Comparison of ENCODE assay signal across 2 cellular contexts in the genomic region with DNA sequence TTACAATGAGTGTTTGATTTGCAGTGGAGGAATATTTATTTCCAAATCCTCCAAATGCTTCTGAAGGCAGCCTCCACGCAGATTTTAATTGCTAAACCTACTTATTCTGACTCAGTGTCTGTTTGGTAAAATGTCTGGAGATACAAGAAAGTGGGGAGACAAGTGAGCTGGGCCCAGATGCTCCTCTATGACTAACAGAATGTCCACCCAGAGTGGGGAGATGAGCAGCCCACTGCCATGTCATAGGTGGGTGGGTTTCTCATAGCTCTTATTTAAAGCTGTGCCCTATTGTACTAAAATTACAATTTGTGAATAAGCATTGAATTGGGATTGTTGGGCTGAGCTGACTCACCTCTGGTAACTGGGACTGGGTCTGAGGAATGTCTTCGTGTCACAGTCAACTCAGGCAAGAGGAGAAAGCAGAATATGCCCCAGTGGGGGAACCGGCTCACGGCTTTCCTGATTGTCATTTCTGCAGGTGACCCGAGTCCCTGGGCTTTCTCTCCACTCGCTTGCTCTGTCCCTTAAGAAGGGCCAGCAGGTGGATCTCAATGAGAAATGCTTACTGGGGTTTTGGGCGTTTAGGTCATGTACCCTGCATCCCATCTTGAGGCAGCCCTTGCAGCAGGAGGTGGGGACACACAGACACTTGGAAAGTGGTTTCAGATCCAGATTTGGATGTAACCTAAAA.
TF ChIP-seq lines count a peak whose summit lies in the region.

No MANE protein-coding gene starts in this region.

TF ChIP-seq in SK-N-SH, 30 proteins besides CTCF, POLR2A, EP300 and RAD21 (continued from another document):
- TF ChIP-seq, protein P1, sequence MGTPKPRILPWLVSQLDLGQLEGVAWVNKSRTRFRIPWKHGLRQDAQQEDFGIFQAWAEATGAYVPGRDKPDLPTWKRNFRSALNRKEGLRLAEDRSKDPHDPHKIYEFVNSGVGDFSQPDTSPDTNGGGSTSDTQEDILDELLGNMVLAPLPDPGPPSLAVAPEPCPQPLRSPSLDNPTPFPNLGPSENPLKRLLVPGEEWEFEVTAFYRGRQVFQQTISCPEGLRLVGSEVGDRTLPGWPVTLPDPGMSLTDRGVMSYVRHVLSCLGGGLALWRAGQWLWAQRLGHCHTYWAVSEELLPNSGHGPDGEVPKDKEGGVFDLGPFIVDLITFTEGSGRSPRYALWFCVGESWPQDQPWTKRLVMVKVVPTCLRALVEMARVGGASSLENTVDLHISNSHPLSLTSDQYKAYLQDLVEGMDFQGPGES (IDR thresholded peaks at IDR 0.05; ENCODE audit: low read depth, low read length) = no peak
- no peak for TF ChIP-seq TEAD4 (IDR thresholded peaks at IDR 0.05; ENCODE audit: borderline replicate concordance, insufficient read depth)
- no peak for TF ChIP-seq POLR2AphosphoS5 (IDR thresholded peaks at IDR 0.05; ENCODE audit: low read depth, low read length)
- TF ChIP-seq RXRA (IDR thresholded peaks at IDR 0.05; ENCODE audit: borderline replicate concordance, low read depth) = no peak
- TF ChIP-seq, protein P2, sequence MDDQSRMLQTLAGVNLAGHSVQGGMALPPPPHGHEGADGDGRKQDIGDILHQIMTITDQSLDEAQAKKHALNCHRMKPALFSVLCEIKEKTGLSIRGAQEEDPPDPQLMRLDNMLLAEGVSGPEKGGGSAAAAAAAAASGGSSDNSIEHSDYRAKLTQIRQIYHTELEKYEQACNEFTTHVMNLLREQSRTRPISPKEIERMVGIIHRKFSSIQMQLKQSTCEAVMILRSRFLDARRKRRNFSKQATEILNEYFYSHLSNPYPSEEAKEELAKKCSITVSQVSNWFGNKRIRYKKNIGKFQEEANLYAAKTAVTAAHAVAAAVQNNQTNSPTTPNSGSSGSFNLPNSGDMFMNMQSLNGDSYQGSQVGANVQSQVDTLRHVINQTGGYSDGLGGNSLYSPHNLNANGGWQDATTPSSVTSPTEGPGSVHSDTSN (IDR thresholded peaks at IDR 0.05) = no peak
- TF ChIP-seq SIN3A (IDR thresholded peaks at IDR 0.05; ENCODE audit: borderline replicate concordance, low read depth, low read length) = no peak
- TF ChIP-seq, protein P3, sequence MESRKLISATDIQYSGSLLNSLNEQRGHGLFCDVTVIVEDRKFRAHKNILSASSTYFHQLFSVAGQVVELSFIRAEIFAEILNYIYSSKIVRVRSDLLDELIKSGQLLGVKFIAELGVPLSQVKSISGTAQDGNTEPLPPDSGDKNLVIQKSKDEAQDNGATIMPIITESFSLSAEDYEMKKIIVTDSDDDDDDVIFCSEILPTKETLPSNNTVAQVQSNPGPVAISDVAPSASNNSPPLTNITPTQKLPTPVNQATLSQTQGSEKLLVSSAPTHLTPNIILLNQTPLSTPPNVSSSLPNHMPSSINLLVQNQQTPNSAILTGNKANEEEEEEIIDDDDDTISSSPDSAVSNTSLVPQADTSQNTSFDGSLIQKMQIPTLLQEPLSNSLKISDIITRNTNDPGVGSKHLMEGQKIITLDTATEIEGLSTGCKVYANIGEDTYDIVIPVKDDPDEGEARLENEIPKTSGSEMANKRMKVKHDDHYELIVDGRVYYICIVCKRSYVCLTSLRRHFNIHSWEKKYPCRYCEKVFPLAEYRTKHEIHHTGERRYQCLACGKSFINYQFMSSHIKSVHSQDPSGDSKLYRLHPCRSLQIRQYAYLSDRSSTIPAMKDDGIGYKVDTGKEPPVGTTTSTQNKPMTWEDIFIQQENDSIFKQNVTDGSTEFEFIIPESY (IDR thresholded peaks at IDR 0.05; ENCODE audit: borderline replicate concordance, low read depth) = no peak
- no peak for TF ChIP-seq GATA2 (CRISPR knock-in tag; IDR thresholded peaks at IDR 0.05)
- TF ChIP-seq CHD2 (IDR thresholded peaks at IDR 0.05; ENCODE audit: low read length, partially characterized antibody) = no peak
- no peak for TF ChIP-seq TAF1 (IDR thresholded peaks at IDR 0.05; ENCODE audit: borderline replicate concordance, low read depth, low read length)
- TF ChIP-seq RFX5 (IDR thresholded peaks at IDR 0.05; ENCODE audit: low read length) = no peak
- TF ChIP-seq TCF12 (IDR thresholded peaks at IDR 0.05) = no peak
- TF ChIP-seq GABPA (IDR thresholded peaks at IDR 0.05; ENCODE audit: low read depth) = no peak

TF ChIP-seq in SK-N-SH treated with all-trans-retinoic acid at 6 μM for 48 hours, 23 proteins besides CTCF, POLR2A, EP300 and RAD21 (continued from another document):
- TF ChIP-seq TCF4 (CRISPR knock-in tag; IDR thresholded peaks at IDR 0.05; ENCODE audit: borderline replicate concordance) = no peak
- TF ChIP-seq, protein P4, sequence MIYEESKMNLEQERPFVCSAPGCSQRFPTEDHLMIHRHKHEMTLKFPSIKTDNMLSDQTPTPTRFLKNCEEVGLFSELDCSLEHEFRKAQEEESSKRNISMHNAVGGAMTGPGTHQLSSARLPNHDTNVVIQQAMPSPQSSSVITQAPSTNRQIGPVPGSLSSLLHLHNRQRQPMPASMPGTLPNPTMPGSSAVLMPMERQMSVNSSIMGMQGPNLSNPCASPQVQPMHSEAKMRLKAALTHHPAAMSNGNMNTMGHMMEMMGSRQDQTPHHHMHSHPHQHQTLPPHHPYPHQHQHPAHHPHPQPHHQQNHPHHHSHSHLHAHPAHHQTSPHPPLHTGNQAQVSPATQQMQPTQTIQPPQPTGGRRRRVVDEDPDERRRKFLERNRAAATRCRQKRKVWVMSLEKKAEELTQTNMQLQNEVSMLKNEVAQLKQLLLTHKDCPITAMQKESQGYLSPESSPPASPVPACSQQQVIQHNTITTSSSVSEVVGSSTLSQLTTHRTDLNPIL (CRISPR knock-in tag; IDR thresholded peaks at IDR 0.05; ENCODE audit: low read depth) = no peak
TF ChIP-seq in SK-N-SH treated with all-trans-retinoic acid at 6 μM for 48 hours: peak in this region for 0.
